8 cellular contexts compared by ENCODE assay signal in the genomic region with DNA sequence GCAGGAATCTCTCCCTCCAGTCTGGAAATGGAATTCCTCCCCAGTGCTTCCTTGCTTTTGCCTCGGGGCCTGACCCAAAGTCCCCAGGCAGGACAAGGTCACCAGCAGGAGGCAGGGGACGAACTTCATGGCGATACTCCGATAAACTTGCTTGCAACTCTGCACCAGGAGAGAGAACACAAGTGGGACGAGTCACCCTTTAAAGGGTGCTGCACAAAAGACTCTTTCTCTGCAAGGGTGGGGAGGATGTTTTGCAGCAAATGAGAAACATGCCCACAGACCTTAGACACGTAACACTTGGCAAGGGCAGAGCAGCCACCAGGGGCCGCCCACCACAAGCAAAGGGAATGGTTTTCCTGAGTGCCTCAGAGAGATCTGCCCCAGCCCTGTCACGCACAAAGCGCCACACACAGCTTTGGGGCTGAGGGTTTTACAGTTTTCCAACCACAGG. TPM values are rescaled to one million over a fixed set of nuclear protein-coding genes. Genes with fewer than 3 reads are reported as not detected.
DNase-seq lines count a peak whose midpoint lies in the region; ATAC-seq and TF ChIP-seq lines count a peak whose summit lies in the region.

A gene with protein sequence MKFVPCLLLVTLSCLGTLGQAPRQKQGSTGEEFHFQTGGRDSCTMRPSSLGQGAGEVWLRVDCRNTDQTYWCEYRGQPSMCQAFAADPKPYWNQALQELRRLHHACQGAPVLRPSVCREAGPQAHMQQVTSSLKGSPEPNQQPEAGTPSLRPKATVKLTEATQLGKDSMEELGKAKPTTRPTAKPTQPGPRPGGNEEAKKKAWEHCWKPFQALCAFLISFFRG (minus strand): TSS at position 175 of the 451 bp plus-strand sequence. CDS start 46 bp downstream, at position 129.

- CTCF ChIA-PET in IMR-90 (lab: Yijun Ruan, JAX): no interaction called here

- peak within 1 kb of the TSS; percentile 2 for H2AFZ ChIP-seq in IMR-90 (replicated peaks; ENCODE audit: low read length, poor library complexity)

- TF ChIP-seq RAD21 in IMR-90 (IDR thresholded peaks at IDR 0.05; ENCODE audit: low read length): peak; percentile 64

- no peaks in the 10 kb centered on the region for H3K36me3 ChIP-seq in BLaER1 treated with 17β-estradiol and CSF1 and Interleukin-3, amounts not matched to agents 10 nM and 100 nM
- no peaks in the 10 kb centered on the region for H3K36me3 ChIP-seq in IMR-90 (ENCODE audit: control insufficient read depth, insufficient read depth, low read length)

- no peak within 1 kb of the TSS for H3K14ac ChIP-seq in IMR-90 (replicated peaks; ENCODE audit: low read depth, low read length)

- no peak within 1 kb of the TSS for H3K18ac ChIP-seq in IMR-90 (ENCODE audit: low read depth, low read length)

- H3K56ac ChIP-seq in IMR-90 (ENCODE audit: extremely low read depth, insufficient read depth, low read length): no peak within 1 kb of the TSS

- peak; percentile 44 for DNase-seq in IMR-90
- DNase-seq in cerebellar cortex (ENCODE audit: low spot score): peak; percentile 7
- no peak for DNase-seq in mesenteric fat pad (ENCODE audit: low spot score)
- DNase-seq in stimulated activated naive CD4-positive, alpha-beta T cell treated with Interleukin-2 at 50 U/mL for 16 hours (lab: John Stamatoyannopoulos, UW): peak; percentile 16

- in situ Hi-C loops in IMR-90 (cut with MboI; ENCODE audit: low sequenced_read_pairs): no loop called here

- no peak within 1 kb of the TSS for H2AK5ac ChIP-seq in IMR-90 (ENCODE audit: low read depth, low read length)

- no TSS peak for BruUV-seq in IMR-90 (replicated peaks; lab: Mats Ljungman, UMichigan)

- no peak within 1 kb of the TSS for H4K8ac ChIP-seq in IMR-90 (ENCODE audit: low read depth in 2 of 2, low read length in 2 of 2)

- no peaks in the 10 kb centered on the region for H3K79me1 ChIP-seq in IMR-90 (ENCODE audit: low read depth in 1 of 2, low read length in 2 of 2)

- no peak within 1 kb of the TSS for H3K23ac ChIP-seq in IMR-90 (ENCODE audit: low read depth, low read length)

- peaks cover 6 to 20% (median 12%) of the 10 kb centered on the region in 10 experiments; a peak in 18 of 20 replicates for H3K4me1 ChIP-seq in BLaER1 treated with 17β-estradiol and CSF1 and Interleukin-3, amounts not matched to agents 10 nM and 100 nM
- no peaks in the 10 kb centered on the region for H3K4me1 ChIP-seq in IMR-90 (ENCODE audit: control insufficient read depth, insufficient read depth, low read length)

- no peak within 1 kb of the TSS for H4K91ac ChIP-seq in IMR-90 (ENCODE audit: insufficient read depth, low read depth, low read length)

- POLR2A ChIA-PET in IMR-90 (lab: Charles Lee; ENCODE audit: unreplicated experiment): no interaction called here

- H2AK9ac ChIP-seq in IMR-90 (replicated peaks; ENCODE audit: low read depth, low read length, poor library complexity): peak within 1 kb of the TSS; percentile 45

- no peak within 1 kb of the TSS for H2BK5ac ChIP-seq in IMR-90 (ENCODE audit: low read depth, low read length, poor library complexity, severe bottlenecking)

- no peak within 1 kb of the TSS for H3K9ac ChIP-seq in BLaER1 treated with 17β-estradiol and CSF1 and Interleukin-3, amounts not matched to agents 10 nM and 100 nM
- H3K9ac ChIP-seq in IMR-90 (ENCODE audit: low read depth, low read length): no peak within 1 kb of the TSS

- TF ChIP-seq POLR2A in IMR-90 (IDR thresholded peaks at IDR 0.05; ENCODE audit: low read depth, low read length): no peak

- H3K4me2 ChIP-seq in BLaER1 treated with 17β-estradiol and CSF1 and Interleukin-3, amounts not matched to agents 10 nM and 100 nM: peak within 1 kb of the TSS; percentile 18 to 71 (median 53); a peak in 18 of 22 replicates
- H3K4me2 ChIP-seq in IMR-90 (ENCODE audit: low read depth, low read length): no peak within 1 kb of the TSS

- H4K5ac ChIP-seq in IMR-90 (ENCODE audit: low read depth, low read length): no peak within 1 kb of the TSS

- dilution Hi-C loops in IMR-90 (cut with HindIII; ENCODE audit: low sequenced_read_pairs, unreplicated experiment): no loop called here

- no peak within 1 kb of the TSS for H2BK15ac ChIP-seq in IMR-90 (ENCODE audit: low read depth, low read length)

- 31% methylated on average over 6 of the region's 9 CpGs; no CpG with 5 or more reads in 1 of the 2 experiments for WGBS in IMR-90 (ENCODE audit: extremely low coverage in 2 of 2, insufficient read length in 1 of 2), 2 experiments

- H3K27ac ChIP-seq in BLaER1 treated with 17β-estradiol and CSF1 and Interleukin-3, amounts not matched to agents 10 nM and 100 nM: peak within 1 kb of the TSS in 1 of 11 experiments; percentile 45; a peak in 3 of 22 replicates
- H3K27ac ChIP-seq in IMR-90 (ENCODE audit: insufficient read depth, low read length): no peak within 1 kb of the TSS
- H3K27ac ChIP-seq in VCaP: no peak within 1 kb of the TSS

- no peaks in the 10 kb centered on the region for H3K9me1 ChIP-seq in IMR-90 (ENCODE audit: insufficient read depth, low read length)

- H2BK120ac ChIP-seq in IMR-90 (ENCODE audit: low read depth, low read length): no peak within 1 kb of the TSS

- H3K9me3 ChIP-seq in BLaER1 treated with 17β-estradiol and CSF1 and Interleukin-3, amounts not matched to agents 10 nM and 100 nM (replicated peaks in 1 of 11): peaks cover 0 to 12% (median 7%) of the 10 kb centered on the region in 11 experiments; a peak in 10 of 22 replicates
- 0 out of 2 replicates have a peak, but pooled peaks cover 1% of the 10 kb centered on the region for H3K9me3 ChIP-seq in IMR-90 (ENCODE audit: control insufficient read depth, insufficient read depth, low read length)

- H3K27me3 ChIP-seq in BLaER1 treated with 17β-estradiol and CSF1 and Interleukin-3, amounts not matched to agents 10 nM and 100 nM: no peaks in the 10 kb centered on the region
- peaks cover 33% of the 10 kb centered on the region for H3K27me3 ChIP-seq in IMR-90 (ENCODE audit: control insufficient read depth, insufficient read depth, low read length)

- intact Hi-C loops in IMR-90 (cut with micrococcal nuclease): loop anchor here (1.0 kb wide), 1 partner anchor 38 kb away; no protein-coding TSS in a partner anchor

- H3K4me3 ChIP-seq in BLaER1 treated with 17β-estradiol and CSF1 and Interleukin-3, amounts not matched to agents 10 nM and 100 nM: no peak within 1 kb of the TSS
- no peak within 1 kb of the TSS for H3K4me3 ChIP-seq in IMR-90 (ENCODE audit: insufficient read depth, low read depth, low read length)

- H3K4ac ChIP-seq in IMR-90 (ENCODE audit: low read depth, low read length): no peak within 1 kb of the TSS

- TF ChIP-seq CTCF in IMR-90 (conservative IDR thresholded peaks at IDR 0.05; ENCODE audit: low read depth, low read length) (peak; percentile 55), VCaP (conservative IDR thresholded peaks at IDR 0.05) (peak; percentile 68)

- ATAC-seq in GM19025 (IDR thresholded peaks at IDR 0.05; ENCODE audit: low read depth, unreplicated experiment): peak; percentile 47
- ATAC-seq in IMR-90 (ENCODE audit: low read depth): peak; percentile 81
- ATAC-seq in HG02840 (IDR thresholded peaks at IDR 0.05; ENCODE audit: low FRiP score, unreplicated experiment): no peak

- no peaks in the 10 kb centered on the region for H4K20me1 ChIP-seq in BLaER1 treated with 17β-estradiol and CSF1 and Interleukin-3, amounts not matched to agents 10 nM and 100 nM
- no peaks in the 10 kb centered on the region for H4K20me1 ChIP-seq in IMR-90 (ENCODE audit: insufficient read depth, low read length)

- no peak within 1 kb of the TSS for H2BK20ac ChIP-seq in IMR-90 (ENCODE audit: low read depth, low read length)

TF ChIP-seq in IMR-90, 13 proteins besides CTCF, POLR2A, EP300 and RAD21:
- TF ChIP-seq NFE2L2 (IDR thresholded peaks at IDR 0.05; ENCODE audit: low read depth, low read length): no peak
- TF ChIP-seq SMC3 (IDR thresholded peaks at IDR 0.05; ENCODE audit: low read depth, low read length): peak; percentile 68

RNA-seq across cellular contexts. Expression of the gene that starts here (rescaled TPM):
- total RNA-seq in IMR-90 (2012; rRNA removed): not detected in 2 replicates
- polyA plus RNA-seq in IMR-90 (2012; rRNA removed): not detected in 2 replicates
- polyA plus RNA-seq in IMR-90 (2012; cell fraction: cytosol; rRNA removed): not detected in 2 replicates
- not detected in 2 replicates for polyA plus RNA-seq in IMR-90 (2012; cell fraction: nucleus; rRNA removed; ENCODE audit: low replicate concordance)
- total RNA-seq in mesenteric fat pad: 16.3 TPM

Comparison
In these comparisons a context has a peak if more than half of its experiments do, and no peak if none do; other contexts are left out.
1. RNA of the gene that starts here (total RNA-seq): 16.3 TPM in mesenteric fat pad (single experiment); not detected in IMR-90; every median in the first group is over 10 times any median in the second.
2. Peak in DNase-seq and ATAC-seq in IMR-90; RNA of the gene not detected or under 1 TPM.